Comparison of ENCODE assay signal across 1 cellular context in the genomic region with DNA sequence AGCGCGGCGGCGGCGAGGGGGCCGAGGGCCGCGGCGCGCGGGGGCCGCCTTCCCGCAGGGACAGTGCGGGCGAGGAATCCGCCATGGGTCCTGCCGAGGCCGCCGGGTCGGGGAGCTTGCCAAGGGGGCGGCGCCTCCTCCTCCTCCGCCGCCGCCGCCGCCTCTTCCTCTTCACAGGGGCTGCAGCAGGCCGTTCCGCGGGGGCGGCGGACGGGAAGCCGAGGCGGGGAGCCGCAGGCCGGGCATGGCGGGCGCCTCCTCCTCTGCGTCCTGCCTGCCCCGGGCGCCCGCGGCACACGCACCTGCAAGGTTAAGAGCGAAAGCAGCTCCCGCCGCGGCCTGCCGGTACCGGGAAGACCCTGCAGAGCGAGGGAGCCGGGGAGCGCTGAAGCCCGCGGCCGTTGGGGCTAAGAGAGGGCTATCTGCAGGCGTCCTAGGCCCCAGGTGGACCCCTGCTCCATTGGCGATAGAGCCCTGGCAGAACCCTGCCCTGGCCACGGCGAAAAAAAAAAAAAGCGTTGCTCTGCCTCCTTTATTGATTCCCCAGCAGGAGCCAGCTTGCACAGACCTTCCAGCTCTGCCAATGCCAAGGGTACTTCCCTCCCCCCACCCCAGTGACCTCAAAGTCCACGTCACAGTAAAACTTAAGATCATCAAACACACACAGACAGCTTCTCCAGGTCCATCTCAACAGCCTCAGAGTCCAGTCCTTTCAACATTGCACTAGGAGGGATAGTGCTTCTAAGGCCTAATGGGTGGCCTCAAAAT.
TF ChIP-seq lines count a peak whose summit lies in the region.

Gene LYSMD2 (minus strand): TSS at position 118 of the 768 bp plus-strand sequence. CDS start 33 bp downstream, at position 85.

TF ChIP-seq in GM12878, 131 proteins besides CTCF, POLR2A, EP300 and RAD21 (continued from another document and continues in another):
- TF ChIP-seq BRCA1 (IDR thresholded peaks at IDR 0.05; ENCODE audit: low read depth, low read length) (no peak), CREM (IDR thresholded peaks at IDR 0.05; ENCODE audit: low read depth) (peak; percentile 79), LARP7 (IDR thresholded peaks at IDR 0.05) (peak; percentile 87), BHLHE40 (IDR thresholded peaks at IDR 0.05; ENCODE audit: borderline replicate concordance in 1 of 2, low read depth in 2 of 2, low read length in 1 of 2) (peak; percentile 28 to 52; a peak in 2 of 4 replicates), NR2F1 (conservative IDR thresholded peaks at IDR 0.05) (peak; percentile 61; the same call in 1 of the 2 replicates), GATAD2B (conservative IDR thresholded peaks at IDR 0.05; ENCODE audit: low read depth) (peak; percentile 97), NR2C1 (IDR thresholded peaks at IDR 0.05) (0 out of 2 replicates have a peak, but pooled peaks have one; percentile 9), STAT1 (conservative IDR thresholded peaks at IDR 0.05) (0 out of 2 replicates have a peak, but pooled peaks have one; percentile 66), SMAD5 (IDR thresholded peaks at IDR 0.05; ENCODE audit: low read depth) (0 out of 2 replicates have a peak, but pooled peaks have one; percentile 46), ZNF207 (IDR thresholded peaks at IDR 0.05; ENCODE audit: borderline replicate concordance) (0 out of 2 replicates have a peak, but pooled peaks have one; percentile 29), ZNF217 (IDR thresholded peaks at IDR 0.05) (peak; percentile 69; the same call in 1 of the 2 replicates), NKRF (conservative IDR thresholded peaks at IDR 0.05) (peak; percentile 74; the same call in 1 of the 2 replicates), HDAC6 (IDR thresholded peaks at IDR 0.05; ENCODE audit: unreplicated experiment) (no peak), DPF2 (IDR thresholded peaks at IDR 0.05) (peak; percentile 88), BACH1 (IDR thresholded peaks at IDR 0.05; ENCODE audit: borderline replicate concordance) (peak; percentile 67; the same call in 1 of the 2 replicates), TARDBP (IDR thresholded peaks at IDR 0.05; ENCODE audit: borderline replicate concordance) (peak; percentile 26; the same call in 1 of the 2 replicates), SKIL (IDR thresholded peaks at IDR 0.05; ENCODE audit: low read depth, poor library complexity, severe bottlenecking) (no peak), BCL3 (IDR thresholded peaks at IDR 0.05; ENCODE audit: borderline replicate concordance, insufficient read depth, low read depth, low read length, poor library complexity, severe bottlenecking) (no peak), TCF12 (IDR thresholded peaks at IDR 0.05; ENCODE audit: low read depth, low read length) (no peak), SMARCA5 (IDR thresholded peaks at IDR 0.05) (peak; percentile 75; the same call in 1 of the 2 replicates), CREB1 (IDR thresholded peaks at IDR 0.05; ENCODE audit: low read depth) (peak; percentile 91), EGR1 (IDR thresholded peaks at IDR 0.05; ENCODE audit: borderline replicate concordance in 1 of 2, low read depth in 2 of 2, low read length in 2 of 2) (peak in 1 of 2 experiments; percentile 96; a peak in 2 of 3 replicates), ETV6 (conservative IDR thresholded peaks at IDR 0.05 in 1 of 2, IDR thresholded peaks at IDR 0.05 in 1 of 2; ENCODE audit: borderline replicate concordance in 1 of 2, low read depth in 1 of 2) (peak in 1 of 2 experiments; percentile 30; a peak in 1 of 4 replicates), JUNB (IDR thresholded peaks at IDR 0.05) (no peak), BMI1 (IDR thresholded peaks at IDR 0.05; ENCODE audit: borderline replicate concordance) (no peak), HCFC1 (IDR thresholded peaks at IDR 0.05; ENCODE audit: low read length) (no peak), GABPA (IDR thresholded peaks at IDR 0.05; ENCODE audit: low read depth) (no peak), YBX1 (IDR thresholded peaks at IDR 0.05) (no peak), SREBF2 (IDR thresholded peaks at IDR 0.05; ENCODE audit: low read length) (no peak), CEBPB (IDR thresholded peaks at IDR 0.05; ENCODE audit: borderline replicate concordance in 1 of 2, low read depth in 2 of 2, low read length in 2 of 2) (no peak), ASH2L (IDR thresholded peaks at IDR 0.05; ENCODE audit: borderline replicate concordance, low read depth) (peak; percentile 74; the same call in 1 of the 2 replicates), YY1 (IDR thresholded peaks at IDR 0.05; ENCODE audit: low read depth, low read length) (peak; percentile 76), IRF5 (IDR thresholded peaks at IDR 0.05; ENCODE audit: borderline replicate concordance) (no peak), SMC3 (IDR thresholded peaks at IDR 0.05; ENCODE audit: borderline replicate concordance, low read length) (0 out of 2 replicates have a peak, but pooled peaks have one; percentile 1), ZNF384 (IDR thresholded peaks at IDR 0.05; ENCODE audit: borderline replicate concordance, low read depth, low read length) (no peak), WRNIP1 (IDR thresholded peaks at IDR 0.05; ENCODE audit: borderline replicate concordance, low read depth, low read length) (no peak), POLR2AphosphoS2 (IDR thresholded peaks at IDR 0.05; ENCODE audit: low read depth, low read length) (0 out of 2 replicates have a peak, but pooled peaks have one; percentile 14), RCOR1 (conservative IDR thresholded peaks at IDR 0.05; ENCODE audit: low read depth, low read length) (no peak), MEF2A (IDR thresholded peaks at IDR 0.05; ENCODE audit: insufficient read depth, low read depth, low read length) (no peak)
- TF ChIP-seq, protein P1, sequence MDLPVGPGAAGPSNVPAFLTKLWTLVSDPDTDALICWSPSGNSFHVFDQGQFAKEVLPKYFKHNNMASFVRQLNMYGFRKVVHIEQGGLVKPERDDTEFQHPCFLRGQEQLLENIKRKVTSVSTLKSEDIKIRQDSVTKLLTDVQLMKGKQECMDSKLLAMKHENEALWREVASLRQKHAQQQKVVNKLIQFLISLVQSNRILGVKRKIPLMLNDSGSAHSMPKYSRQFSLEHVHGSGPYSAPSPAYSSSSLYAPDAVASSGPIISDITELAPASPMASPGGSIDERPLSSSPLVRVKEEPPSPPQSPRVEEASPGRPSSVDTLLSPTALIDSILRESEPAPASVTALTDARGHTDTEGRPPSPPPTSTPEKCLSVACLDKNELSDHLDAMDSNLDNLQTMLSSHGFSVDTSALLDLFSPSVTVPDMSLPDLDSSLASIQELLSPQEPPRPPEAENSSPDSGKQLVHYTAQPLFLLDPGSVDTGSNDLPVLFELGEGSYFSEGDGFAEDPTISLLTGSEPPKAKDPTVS (IDR thresholded peaks at IDR 0.05; ENCODE audit: low read depth, low read length) = no peak
- TF ChIP-seq, protein P2, sequence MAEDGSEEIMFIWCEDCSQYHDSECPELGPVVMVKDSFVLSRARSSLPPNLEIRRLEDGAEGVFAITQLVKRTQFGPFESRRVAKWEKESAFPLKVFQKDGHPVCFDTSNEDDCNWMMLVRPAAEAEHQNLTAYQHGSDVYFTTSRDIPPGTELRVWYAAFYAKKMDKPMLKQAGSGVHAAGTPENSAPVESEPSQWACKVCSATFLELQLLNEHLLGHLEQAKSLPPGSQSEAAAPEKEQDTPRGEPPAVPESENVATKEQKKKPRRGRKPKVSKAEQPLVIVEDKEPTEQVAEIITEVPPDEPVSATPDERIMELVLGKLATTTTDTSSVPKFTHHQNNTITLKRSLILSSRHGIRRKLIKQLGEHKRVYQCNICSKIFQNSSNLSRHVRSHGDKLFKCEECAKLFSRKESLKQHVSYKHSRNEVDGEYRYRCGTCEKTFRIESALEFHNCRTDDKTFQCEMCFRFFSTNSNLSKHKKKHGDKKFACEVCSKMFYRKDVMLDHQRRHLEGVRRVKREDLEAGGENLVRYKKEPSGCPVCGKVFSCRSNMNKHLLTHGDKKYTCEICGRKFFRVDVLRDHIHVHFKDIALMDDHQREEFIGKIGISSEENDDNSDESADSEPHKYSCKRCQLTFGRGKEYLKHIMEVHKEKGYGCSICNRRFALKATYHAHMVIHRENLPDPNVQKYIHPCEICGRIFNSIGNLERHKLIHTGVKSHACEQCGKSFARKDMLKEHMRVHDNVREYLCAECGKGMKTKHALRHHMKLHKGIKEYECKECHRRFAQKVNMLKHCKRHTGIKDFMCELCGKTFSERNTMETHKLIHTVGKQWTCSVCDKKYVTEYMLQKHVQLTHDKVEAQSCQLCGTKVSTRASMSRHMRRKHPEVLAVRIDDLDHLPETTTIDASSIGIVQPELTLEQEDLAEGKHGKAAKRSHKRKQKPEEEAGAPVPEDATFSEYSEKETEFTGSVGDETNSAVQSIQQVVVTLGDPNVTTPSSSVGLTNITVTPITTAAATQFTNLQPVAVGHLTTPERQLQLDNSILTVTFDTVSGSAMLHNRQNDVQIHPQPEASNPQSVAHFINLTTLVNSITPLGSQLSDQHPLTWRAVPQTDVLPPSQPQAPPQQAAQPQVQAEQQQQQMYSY (CRISPR knock-in tag; IDR thresholded peaks at IDR 0.05) = no peak
- TF ChIP-seq, protein P3, sequence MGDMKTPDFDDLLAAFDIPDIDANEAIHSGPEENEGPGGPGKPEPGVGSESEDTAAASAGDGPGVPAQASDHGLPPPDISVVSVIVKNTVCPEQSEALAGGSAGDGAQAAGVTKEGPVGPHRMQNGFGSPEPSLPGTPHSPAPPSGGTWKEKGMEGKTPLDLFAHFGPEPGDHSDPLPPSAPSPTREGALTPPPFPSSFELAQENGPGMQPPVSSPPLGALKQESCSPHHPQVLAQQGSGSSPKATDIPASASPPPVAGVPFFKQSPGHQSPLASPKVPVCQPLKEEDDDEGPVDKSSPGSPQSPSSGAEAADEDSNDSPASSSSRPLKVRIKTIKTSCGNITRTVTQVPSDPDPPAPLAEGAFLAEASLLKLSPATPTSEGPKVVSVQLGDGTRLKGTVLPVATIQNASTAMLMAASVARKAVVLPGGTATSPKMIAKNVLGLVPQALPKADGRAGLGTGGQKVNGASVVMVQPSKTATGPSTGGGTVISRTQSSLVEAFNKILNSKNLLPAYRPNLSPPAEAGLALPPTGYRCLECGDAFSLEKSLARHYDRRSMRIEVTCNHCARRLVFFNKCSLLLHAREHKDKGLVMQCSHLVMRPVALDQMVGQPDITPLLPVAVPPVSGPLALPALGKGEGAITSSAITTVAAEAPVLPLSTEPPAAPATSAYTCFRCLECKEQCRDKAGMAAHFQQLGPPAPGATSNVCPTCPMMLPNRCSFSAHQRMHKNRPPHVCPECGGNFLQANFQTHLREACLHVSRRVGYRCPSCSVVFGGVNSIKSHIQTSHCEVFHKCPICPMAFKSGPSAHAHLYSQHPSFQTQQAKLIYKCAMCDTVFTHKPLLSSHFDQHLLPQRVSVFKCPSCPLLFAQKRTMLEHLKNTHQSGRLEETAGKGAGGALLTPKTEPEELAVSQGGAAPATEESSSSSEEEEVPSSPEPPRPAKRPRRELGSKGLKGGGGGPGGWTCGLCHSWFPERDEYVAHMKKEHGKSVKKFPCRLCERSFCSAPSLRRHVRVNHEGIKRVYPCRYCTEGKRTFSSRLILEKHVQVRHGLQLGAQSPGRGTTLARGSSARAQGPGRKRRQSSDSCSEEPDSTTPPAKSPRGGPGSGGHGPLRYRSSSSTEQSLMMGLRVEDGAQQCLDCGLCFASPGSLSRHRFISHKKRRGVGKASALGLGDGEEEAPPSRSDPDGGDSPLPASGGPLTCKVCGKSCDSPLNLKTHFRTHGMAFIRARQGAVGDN (IDR thresholded peaks at IDR 0.05) = peak; percentile 63; the same call in 1 of the 2 replicates
